In the genomic region with DNA sequence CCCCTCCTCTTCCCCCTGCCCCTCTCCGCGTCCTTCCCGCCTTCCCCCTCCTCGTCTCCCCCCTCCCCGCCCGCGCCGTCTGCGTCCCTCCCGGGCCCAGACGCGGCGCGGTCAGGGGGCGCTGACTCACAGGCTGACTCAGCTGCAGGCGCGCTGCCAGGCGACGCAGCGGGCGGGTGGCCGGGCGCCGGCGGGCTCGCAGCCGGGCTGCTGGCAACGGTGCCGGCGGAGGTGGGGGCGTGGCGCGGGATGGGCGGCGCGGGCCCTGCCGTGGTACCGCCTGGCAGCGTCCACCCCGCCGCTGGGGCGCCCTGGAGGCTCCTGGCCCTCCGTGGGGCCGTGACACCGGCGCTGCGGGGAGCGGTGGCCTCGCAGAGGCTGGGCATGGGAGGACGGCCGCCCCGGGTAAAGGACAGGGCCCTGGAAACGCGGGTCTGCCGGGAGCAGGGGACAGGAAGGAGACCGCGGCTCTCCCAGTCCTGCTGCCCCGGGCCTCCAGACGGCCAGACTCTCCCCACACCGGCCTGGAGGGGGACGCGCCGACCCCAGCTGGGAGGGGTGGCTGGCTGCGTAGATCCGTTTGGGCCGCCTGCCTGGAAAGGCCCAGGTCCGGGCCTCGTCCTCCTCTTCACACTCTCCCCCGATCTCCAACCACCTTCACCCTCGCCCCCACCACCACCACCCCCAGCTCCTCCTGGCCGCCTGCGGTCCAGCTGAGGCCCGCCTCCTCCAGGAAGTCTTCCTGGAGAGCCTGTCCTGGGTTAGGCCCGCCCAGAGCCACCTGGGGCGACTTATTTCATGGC, we compare ENCODE assay signal across 8 cellular contexts. TPM values are rescaled to one million over a fixed set of nuclear protein-coding genes. Genes with fewer than 3 reads are reported as not detected.
DNase-seq lines count a peak whose midpoint lies in the region; ATAC-seq and TF ChIP-seq lines count a peak whose summit lies in the region.

No MANE protein-coding gene starts in this region.

- peak overlapping the region; percentile 50 to 63 for H3K4me3 Mint-ChIP-seq in CD14-positive monocyte
- peak overlapping the region; percentile 66 to 73 for H3K4me3 Mint-ChIP-seq in activated T-cell treated with anti-CD3 and anti-CD28 coated beads, Interleukin-2, amount 50 U/mL, for 72 hours

- peaks cover 46% of the 10 kb centered on the region for H3F3A ChIP-seq in PC-9 (ENCODE audit: insufficient read depth, low read depth)

- H3K27ac Mint-ChIP-seq in CD14-positive monocyte: peak overlapping the region; percentile 74 to 92 (median 89)
- H3K27ac Mint-ChIP-seq in activated T-cell treated with anti-CD3 and anti-CD28 coated beads, Interleukin-2, amount 50 U/mL, for 72 hours: no peak overlapping the region

- POLR2A ChIA-PET in PC-9 (lab: Charles Lee; ENCODE audit: unreplicated experiment): interaction anchor here (0.6 kb wide), 1 partner anchor 10 kb away, joined by 5 read pairs; no protein-coding TSS in a partner anchor

- TF ChIP-seq CTCF in CD14-positive monocyte (IDR thresholded peaks at IDR 0.05): no peak
- no peak for TF ChIP-seq CTCF in PC-9 (conservative IDR thresholded peaks at IDR 0.05)
- TF ChIP-seq CTCF in esophagus muscularis mucosa (IDR thresholded peaks at IDR 0.05): peak in 1 of 3 experiments; percentile 17

- no peak for TF ChIP-seq POLR2A in esophagus muscularis mucosa (IDR thresholded peaks at IDR 0.05; ENCODE audit: low read depth)

- H3K4me2 ChIP-seq in PC-9: peak overlapping the region; percentile 82

- H3K9ac ChIP-seq in HUES48 (ENCODE audit: low read depth, low read length): peak overlapping the region; percentile 44; the same call in 1 of the 2 replicates

- H3K4me3 ChIP-seq in HUES48 (ENCODE audit: low read depth, low read length): peak overlapping the region; percentile 66
- H3K4me3 ChIP-seq in PC-9: peak overlapping the region; percentile 65
- H3K4me3 ChIP-seq in esophagus muscularis mucosa: peak overlapping the region; percentile 60 to 64 (median 63)

- H3K9me2 ChIP-seq in PC-9 (ENCODE audit: insufficient read depth): no peaks in the 10 kb centered on the region

- TF ChIP-seq EP300 in esophagus muscularis mucosa (IDR thresholded peaks at IDR 0.05): no peak

- peaks cover 68% of the 10 kb centered on the region for H3K4me1 Mint-ChIP-seq in CD14-positive monocyte
- H3K4me1 Mint-ChIP-seq in activated T-cell treated with anti-CD3 and anti-CD28 coated beads, Interleukin-2, amount 50 U/mL, for 72 hours (ENCODE audit: low read depth): peaks cover 25% of the 10 kb centered on the region

- H2AFZ ChIP-seq in PC-9: peak overlapping the region; percentile 86

- 0 out of 2 replicates have a peak, but pooled peaks cover 2% of the 10 kb centered on the region for H3K9me3 ChIP-seq in HUES48 (ENCODE audit: control insufficient read depth, insufficient read depth, low read length)
- no peaks in the 10 kb centered on the region for H3K9me3 ChIP-seq in PC-9 (ENCODE audit: insufficient read depth, low read depth)
- H3K9me3 ChIP-seq in esophagus muscularis mucosa: no peaks in the 10 kb centered on the region

- no peaks in the 10 kb centered on the region for H3K9me3 Mint-ChIP-seq in CD14-positive monocyte
- no peaks in the 10 kb centered on the region for H3K9me3 Mint-ChIP-seq in activated T-cell treated with anti-CD3 and anti-CD28 coated beads, Interleukin-2, amount 50 U/mL, for 72 hours

- H3K36me3 ChIP-seq in HUES48 (ENCODE audit: control insufficient read depth, insufficient read depth, low read length) (no peaks in the 10 kb centered on the region), PC-9 (ENCODE audit: low read depth) (no peaks in the 10 kb centered on the region), esophagus muscularis mucosa (no peaks in the 10 kb centered on the region)

- H3K27ac ChIP-seq in HUES48 (ENCODE audit: low read depth, low read length) (peak overlapping the region; percentile 85), PC-9 (peak overlapping the region; percentile 56), esophagus muscularis mucosa (replicated peaks in 1 of 4) (peak overlapping the region; percentile 92 to 94 (median 94))

- ATAC-seq in GM19468 (IDR thresholded peaks at IDR 0.05; ENCODE audit: extremely low read depth, unreplicated experiment): peak; percentile 81
- ATAC-seq in activated T-cell treated with anti-CD3 and anti-CD28 coated beads, Interleukin-2, amount 50 U/mL, for 72 hours (replicated peaks in 1 of 2): peak; percentile 93 to 95

- CTCF ChIA-PET in PC-9 (lab: Charles Lee): no interaction called here

- intact Hi-C loops in CD14-positive monocyte (cut with micrococcal nuclease): no loop called here
- intact Hi-C loops in PC-9 (cut with micrococcal nuclease; ENCODE audit: unreplicated experiment): loop anchor here (2.0 to 10.0 kb wide), 2 partner anchors 21 to 343 kb away; a partner anchor contains a TSS
- intact Hi-C loops in esophagus muscularis mucosa (cut with DNase I): no loop called here

- BruUV-seq in PC-9 (replicated peaks; lab: Mats Ljungman, UMichigan): no TSS peak

- peak; percentile 95 for DNase-seq in CD14-positive monocyte (ENCODE audit: low spot score)
- peak; percentile 78 to 98 for DNase-seq in PC-9
- peak; percentile 93 to 94 for DNase-seq in activated T-cell treated with anti-CD3 and anti-CD28 coated beads, Interleukin-2, amount 50 U/mL, for 72 hours
- DNase-seq in esophagus muscularis mucosa (ENCODE audit: extremely low spot score): no peak
- DNase-seq in myocyte (ENCODE audit: low read depth): peak; percentile 91
- peak; percentile 78 to 84 for DNase-seq in stimulated activated CD8-positive, alpha-beta memory T cell treated with anti-CD3 and anti-CD28 coated beads, Interleukin-7, amount 100 ng/mL, for 1 hour (ENCODE audit: low read depth in 2 of 2)

- H3K36me3 Mint-ChIP-seq in CD14-positive monocyte: peaks cover 0 to 1% of the 10 kb centered on the region in 2 donors
- peaks cover 0 to 3% of the 10 kb centered on the region in 2 donors for H3K36me3 Mint-ChIP-seq in activated T-cell treated with anti-CD3 and anti-CD28 coated beads, Interleukin-2, amount 50 U/mL, for 72 hours (ENCODE audit: insufficient read depth in 2 of 2)

- H3K79me2 ChIP-seq in PC-9 (ENCODE audit: low read depth): no peaks in the 10 kb centered on the region

- H3K27me3 Mint-ChIP-seq in CD14-positive monocyte (ENCODE audit: low read depth in 3 of 3): peaks cover 0 to 3% (median 3%) of the 10 kb centered on the region in 3 donors
- H3K27me3 Mint-ChIP-seq in activated T-cell treated with anti-CD3 and anti-CD28 coated beads, Interleukin-2, amount 50 U/mL, for 72 hours (ENCODE audit: low read depth): peaks cover 16% of the 10 kb centered on the region

- H3K4me1 ChIP-seq in HUES48 (ENCODE audit: control insufficient read depth, insufficient read depth, low read length) (peaks cover 8% of the 10 kb centered on the region; the same call in 1 of the 2 replicates), PC-9 (replicated peaks; ENCODE audit: insufficient read depth) (peaks cover 48% of the 10 kb centered on the region), esophagus muscularis mucosa (peaks cover 35 to 47% (median 46%) of the 10 kb centered on the region in 4 donors)

- 21% methylated on average over 17 of the region's 75 CpGs for WGBS in esophagus muscularis mucosa

- no peaks in the 10 kb centered on the region for H4K20me1 ChIP-seq in PC-9 (ENCODE audit: insufficient read depth)

- no peaks in the 10 kb centered on the region; the same call in 1 of the 2 replicates for H3K27me3 ChIP-seq in HUES48 (ENCODE audit: control insufficient read depth, insufficient read depth, low read length)
- no peaks in the 10 kb centered on the region for H3K27me3 ChIP-seq in PC-9 (ENCODE audit: insufficient read depth, low read depth)
- no peaks in the 10 kb centered on the region for H3K27me3 ChIP-seq in esophagus muscularis mucosa

RNA-seq across cellular contexts. Expression of a gene that starts 10.0 kb away (rescaled TPM):
- not detected for polyA plus RNA-seq in CD14-positive monocyte
- 5.8 and 6.1 TPM in 2 replicates for total RNA-seq in PC-9 (2021)
- total RNA-seq in activated T-cell treated with anti-CD3 and anti-CD28 coated beads, Interleukin-2, amount 50 U/mL, for 72 hours: under 1 TPM in 1 of 2 donors, not detected in 1; 0.42 TPM
- total RNA-seq in esophagus muscularis mucosa: not detected
- total RNA-seq in myocyte: not detected in 2 replicates
- 0.23 TPM for polyA plus RNA-seq in myocyte (2012)

RNA-seq across cellular contexts. Expression of a gene that starts 20.4 kb away (rescaled TPM):
- 10 to 100 TPM; 66.3 to 86.4 TPM for polyA plus RNA-seq in CD14-positive monocyte
- 75.9 and 81.2 TPM in 2 replicates for total RNA-seq in PC-9 (2021)
- 10 to 100 TPM; 48.9 to 49.1 TPM for total RNA-seq in activated T-cell treated with anti-CD3 and anti-CD28 coated beads, Interleukin-2, amount 50 U/mL, for 72 hours
- 10 to 100 TPM; 51.4 to 68.6 (median 66.2) TPM for total RNA-seq in esophagus muscularis mucosa
- 41.5 and 48.9 TPM in 2 replicates for total RNA-seq in myocyte
- 9.4 TPM for polyA plus RNA-seq in myocyte (2012)
